27 cellular contexts compared by ENCODE assay signal in the genomic region with DNA sequence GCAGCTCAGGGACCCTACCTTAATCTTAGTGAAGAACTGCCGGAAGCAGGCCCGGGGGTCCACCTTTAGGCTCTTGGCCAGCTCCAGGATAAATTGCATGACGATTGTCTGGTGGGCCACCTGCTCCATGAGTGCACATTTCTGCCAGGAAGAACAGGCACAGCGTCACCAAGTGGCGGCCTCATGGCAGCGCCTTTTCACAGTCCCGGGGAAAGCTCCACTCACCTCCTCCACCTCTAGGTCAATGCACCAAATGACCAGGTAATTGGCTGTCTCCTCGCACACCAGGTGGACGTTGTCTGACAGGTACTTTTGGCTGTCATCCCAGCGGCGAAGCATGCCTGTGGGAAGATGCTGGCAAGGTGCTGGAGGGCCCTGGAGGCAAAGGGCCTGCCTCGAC. TPM values are rescaled to one million over a fixed set of nuclear protein-coding genes. Genes with fewer than 3 reads are reported as not detected.
"Had no signal": no experiment of that assay in that cellular context is flagged by ENCODE, and none has a peak within 500 bp of the region (broad histone marks: within the 10 kb centered on the region; RNA-seq: fewer than 3 reads in every experiment).

No MANE protein-coding gene starts in this region.

- ATAC-seq: activated naive CD4-positive, alpha-beta T cell treated with anti-CD3 and anti-CD28 coated beads, Interleukin-2, amount 50 U/mL, for 72 hours; activated naive CD8-positive, alpha-beta T cell treated with anti-CD3 and anti-CD28 coated beads, Interleukin-2, amount 50 U/mL, for 24 hours; activated T-cell treated with anti-CD3 and anti-CD28 coated beads, Interleukin-2, amount 50 U/mL, for 4 hours; body of pancreas; T-helper 17 cell had no signal

- H3K4me1 ChIP-seq: ascending aorta had no signal

- H3K9me3 Mint-ChIP-seq: activated CD4-positive, alpha-beta memory T cell treated with anti-CD3 and anti-CD28 coated beads for 36 hours; activated CD4-positive, alpha-beta T cell treated with anti-CD3 and anti-CD28 coated beads, Interleukin-2, amount 10 ng/mL, durations not matched to agents 7 days and 5 days; activated naive CD4-positive, alpha-beta T cell treated with anti-CD3 and anti-CD28 coated beads, Interleukin-2, amount 50 U/mL, for 72 hours; activated naive CD8-positive, alpha-beta T cell treated with anti-CD3 and anti-CD28 coated beads, Interleukin-2, amount 50 U/mL, for 24 hours; activated T-cell treated with anti-CD3 and anti-CD28 coated beads, Interleukin-2, amount 50 U/mL, for 4 hours had no signal

- H3K4me3 ChIP-seq: ascending aorta, body of pancreas had no signal

- H3K27me3 ChIP-seq: ascending aorta, body of pancreas had no signal

- H3K9me3 ChIP-seq: ascending aorta, body of pancreas had no signal

- H3K27ac Mint-ChIP-seq: activated CD4-positive, alpha-beta memory T cell treated with anti-CD3 and anti-CD28 coated beads for 36 hours; activated CD4-positive, alpha-beta T cell treated with anti-CD3 and anti-CD28 coated beads, Interleukin-2, amount 10 ng/mL, durations not matched to agents 7 days and 5 days; activated naive CD4-positive, alpha-beta T cell treated with anti-CD3 and anti-CD28 coated beads, Interleukin-2, amount 50 U/mL, for 72 hours; activated naive CD8-positive, alpha-beta T cell treated with anti-CD3 and anti-CD28 coated beads, Interleukin-2, amount 50 U/mL, for 24 hours had no signal

- DNase-seq: activated CD4-positive, alpha-beta memory T cell treated with anti-CD3 and anti-CD28 coated beads for 36 hours; activated CD4-positive, alpha-beta T cell treated with anti-CD3 and anti-CD28 coated beads, Interleukin-2, amount 10 ng/mL, durations not matched to agents 7 days and 5 days; activated CD4-positive, CD25-positive, alpha-beta regulatory T cell; activated CD8-positive, alpha-beta memory T cell treated with anti-CD3 and anti-CD28 coated beads for 24 hours; activated effector memory CD4-positive, alpha-beta T cell treated with anti-CD3 and anti-CD28 coated beads, Interleukin-2, amount 50 U/mL, for 16 hours; activated naive CD4-positive, alpha-beta T cell treated with Interleukin-2 at 50 U/mL for 16 hours; activated naive CD8-positive, alpha-beta T cell treated with anti-CD3 and anti-CD28 coated beads, Interleukin-2, amount 50 U/mL, for 24 hours; activated T-cell treated with anti-CD3 and anti-CD28 coated beads, Interleukin-2, amount 50 U/mL, for 4 hours; amniotic stem cell; body of pancreas; central memory CD4-positive, alpha-beta T cell; NCI-H1048; NCI-H146; NCI-H187 treated with DMSO at 0.1 percent for 48 hours; NCI-H2081 treated with DMSO at 0.1 percent for 48 hours; NCI-H2171; NCI-H446 treated with DMSO at 0.1 percent for 48 hours; NCI-H526; NCI-H774; NK-92 treated with Interleukin-12 subunit alpha and Interleukin-12 subunit beta, amount 100 ng/mL, for 24 hours; OCI-M1; SHP77 treated with DMSO at 0.1 percent for 48 hours; T-helper 17 cell; T-helper 9 cell had no signal

- H3K4me3 Mint-ChIP-seq: activated CD4-positive, alpha-beta memory T cell treated with anti-CD3 and anti-CD28 coated beads for 36 hours; activated CD4-positive, alpha-beta T cell treated with anti-CD3 and anti-CD28 coated beads, Interleukin-2, amount 10 ng/mL, durations not matched to agents 7 days and 5 days; activated naive CD8-positive, alpha-beta T cell treated with anti-CD3 and anti-CD28 coated beads, Interleukin-2, amount 50 U/mL, for 24 hours; activated T-cell treated with anti-CD3 and anti-CD28 coated beads, Interleukin-2, amount 50 U/mL, for 4 hours; T-helper 17 cell had no signal

- H3K27ac ChIP-seq: ascending aorta, body of pancreas had no signal

- H3K27me3 Mint-ChIP-seq: activated CD4-positive, alpha-beta memory T cell treated with anti-CD3 and anti-CD28 coated beads for 36 hours; activated CD4-positive, alpha-beta T cell treated with anti-CD3 and anti-CD28 coated beads, Interleukin-2, amount 10 ng/mL, durations not matched to agents 7 days and 5 days; activated naive CD8-positive, alpha-beta T cell treated with anti-CD3 and anti-CD28 coated beads, Interleukin-2, amount 50 U/mL, for 24 hours; T-helper 17 cell had no signal

RNA-seq across cellular contexts. Expression of a gene that starts 55.6 kb away (rescaled TPM):
- total RNA-seq: M059J had no signal
